In the genomic region with DNA sequence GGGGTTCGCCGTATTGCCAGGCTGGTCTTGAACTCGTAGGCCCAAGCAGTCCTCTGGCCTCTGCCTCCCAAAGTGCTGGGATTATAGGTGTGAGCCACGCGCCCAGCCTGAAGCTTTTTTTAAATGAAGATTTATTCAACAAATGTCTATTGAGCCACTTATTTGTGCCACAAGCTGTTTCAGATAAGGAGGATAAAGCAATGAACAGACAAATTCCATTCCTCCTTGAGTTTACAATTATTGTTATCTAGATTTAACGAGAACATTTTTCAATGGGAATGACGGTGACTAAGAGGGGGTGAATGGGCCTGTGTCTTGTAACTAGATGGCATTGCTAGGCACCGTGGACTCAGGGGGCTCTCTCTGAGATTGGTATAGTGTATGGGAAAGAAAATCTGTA, we compare ENCODE assay signal across 1 cellular context.
TF ChIP-seq lines count a peak whose summit lies in the region.

No MANE protein-coding gene starts in this region.

TF ChIP-seq in HEK293, 187 proteins besides CTCF, POLR2A, EP300 and RAD21 (continued from another document):
- TF ChIP-seq, protein P1, sequence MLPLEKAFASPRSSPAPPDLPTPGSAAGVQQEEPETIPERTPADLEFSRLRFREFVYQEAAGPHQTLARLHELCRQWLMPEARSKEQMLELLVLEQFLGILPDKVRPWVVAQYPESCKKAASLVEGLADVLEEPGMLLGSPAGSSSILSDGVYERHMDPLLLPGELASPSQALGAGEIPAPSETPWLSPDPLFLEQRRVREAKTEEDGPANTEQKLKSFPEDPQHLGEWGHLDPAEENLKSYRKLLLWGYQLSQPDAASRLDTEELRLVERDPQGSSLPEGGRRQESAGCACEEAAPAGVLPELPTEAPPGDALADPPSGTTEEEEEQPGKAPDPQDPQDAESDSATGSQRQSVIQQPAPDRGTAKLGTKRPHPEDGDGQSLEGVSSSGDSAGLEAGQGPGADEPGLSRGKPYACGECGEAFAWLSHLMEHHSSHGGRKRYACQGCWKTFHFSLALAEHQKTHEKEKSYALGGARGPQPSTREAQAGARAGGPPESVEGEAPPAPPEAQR (tag by site-specific recombination; IDR thresholded peaks at IDR 0.05): no peak
- TF ChIP-seq KLF16 (tag by site-specific recombination; IDR thresholded peaks at IDR 0.05) (no peak), ZNF610 (tag by site-specific recombination; IDR thresholded peaks at IDR 0.05; ENCODE audit: borderline replicate concordance) (no peak), ZNF843 (tag by site-specific recombination; IDR thresholded peaks at IDR 0.05) (peak; percentile 86), EGR2 (tag by site-specific recombination; IDR thresholded peaks at IDR 0.05; ENCODE audit: low read depth) (no peak), ZNF626 (tag by site-specific recombination; IDR thresholded peaks at IDR 0.05) (no peak), ZEB2 (tag by site-specific recombination; IDR thresholded peaks at IDR 0.05) (peak; percentile 14; the same call in 1 of the 2 replicates)
